In the genomic region with DNA sequence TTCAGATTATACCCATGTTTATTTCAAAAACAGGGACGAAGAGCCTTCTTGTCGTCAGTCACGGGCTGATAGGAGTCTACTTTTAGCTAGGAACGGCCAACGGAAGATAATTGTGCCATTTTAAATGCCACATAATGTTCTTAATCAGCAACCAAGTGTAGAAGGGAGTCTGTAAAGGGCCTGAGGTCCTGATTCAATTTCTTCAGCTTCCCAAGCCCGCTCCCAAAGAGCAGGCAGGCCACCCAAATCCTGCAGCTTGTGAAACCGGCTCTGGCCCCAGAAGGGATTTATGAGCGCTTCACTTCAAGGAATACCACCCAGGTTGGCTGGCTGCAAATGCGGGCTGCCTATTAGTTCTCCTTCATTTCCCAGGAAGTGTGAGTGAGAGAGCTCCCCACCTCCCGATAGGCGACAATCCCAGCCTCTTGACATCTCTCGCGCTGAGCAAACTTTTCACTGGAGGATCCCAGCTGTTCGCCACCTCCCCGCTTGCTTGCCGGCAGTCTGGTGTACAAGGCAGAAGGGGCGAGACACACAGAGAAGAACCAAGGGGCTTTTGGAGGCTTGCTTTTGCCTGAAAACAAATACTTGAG, we compare ENCODE assay signal across 9 cellular contexts.
A peak's percentile ranks its signal among the peaks of the same experiment; 100 is the strongest.
DNase-seq lines count a peak whose midpoint lies in the region; TF ChIP-seq lines count a peak whose summit lies in the region.
"Had no signal": no experiment of that assay in that cellular context is flagged by ENCODE, and none has a peak within 500 bp of the region (broad histone marks: within the 10 kb centered on the region; RNA-seq: fewer than 3 reads in every experiment).

No MANE protein-coding gene starts in this region.

- no peaks in the 10 kb centered on the region for H3K9me3 Mint-ChIP-seq in type B pancreatic cell

- no peaks in the 10 kb centered on the region for H3K27me3 ChIP-seq in layer of hippocampus (ENCODE audit: control insufficient read depth, insufficient read depth, low read length)

- H3K4me3 Mint-ChIP-seq in type B pancreatic cell = peak overlapping the region; percentile 64

- TF ChIP-seq CTCF in type B pancreatic cell (conservative IDR thresholded peaks at IDR 0.05) = no peak

- no peaks in the 10 kb centered on the region for H3K36me3 Mint-ChIP-seq in type B pancreatic cell

- H3K27ac Mint-ChIP-seq in type B pancreatic cell = peak overlapping the region; percentile 60

- peaks cover 21% of the 10 kb centered on the region for H3K27me3 Mint-ChIP-seq in type B pancreatic cell

- H3K4me1 Mint-ChIP-seq in type B pancreatic cell (ENCODE audit: unreplicated experiment) = peaks cover 20% of the 10 kb centered on the region

- peak overlapping the region; percentile 31 for H3K27ac ChIP-seq in layer of hippocampus (ENCODE audit: low read depth, low read length)

- DNase-seq in NCI-H446 treated with DMSO at 0.1 percent for 48 hours (lab: John Stamatoyannopoulos, UW) (peak; percentile 86), ecto neural progenitor cell (ENCODE audit: low spot score) (peak; percentile 88), type B pancreatic cell (ENCODE audit: extremely low spot score, unreplicated experiment) (no peak), HUDEP-2 (lab: John Stamatoyannopoulos, UW; ENCODE audit: unreplicated experiment in 76 of 76) (no peak), Kasumi-1 (lab: John Stamatoyannopoulos, UW) (no peak)
- DNase-seq in activated CD4-positive, alpha-beta T cell treated with anti-CD3 and anti-CD28 coated beads for 1 hour = no peak
- DNase-seq in activated CD4-positive, alpha-beta T cell treated with anti-CD3 and anti-CD28 coated beads, Interleukin-2, amount 50 U/mL, for 4 hours = no peak
- DNase-seq: activated CD4-positive, CD25-positive, alpha-beta regulatory T cell had no signal

Comparison
In these comparisons a context has a peak if more than half of its experiments do, and no peak if none do; other contexts are left out.
1. DNase-seq: peak in NCI-H446 treated with DMSO at 0.1 percent for 48 hours (single experiment) and ecto neural progenitor cell (single experiment); none in type B pancreatic cell (single experiment), activated CD4-positive, alpha-beta T cell treated with anti-CD3 and anti-CD28 coated beads for 1 hour (single experiment), activated CD4-positive, alpha-beta T cell treated with anti-CD3 and anti-CD28 coated beads, Interleukin-2, amount 50 U/mL, for 4 hours (0 of 2), HUDEP-2 (0 of 76) and Kasumi-1 (0 of 2).